In the genomic region with DNA sequence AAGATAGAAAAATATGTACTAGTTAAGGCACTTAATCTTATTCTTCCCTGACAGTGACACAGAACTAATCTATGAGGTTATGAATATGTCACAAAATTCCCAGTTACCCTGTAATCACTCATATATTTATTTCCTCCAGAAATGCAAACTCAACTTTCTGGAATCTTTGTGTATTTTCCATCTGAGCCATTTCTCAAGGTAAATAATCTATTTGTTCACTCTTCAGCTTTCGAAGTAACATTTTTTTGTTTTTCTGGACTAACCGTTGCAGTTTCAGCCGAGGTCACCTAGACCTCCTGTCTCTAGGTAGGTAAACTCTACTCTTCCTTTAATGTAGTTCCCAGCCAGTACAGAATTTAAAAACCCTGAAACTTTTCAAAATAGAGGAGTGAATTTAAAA, we compare ENCODE assay signal across 28 cellular contexts.
"Had no signal": no experiment of that assay in that cellular context is flagged by ENCODE, and none has a peak within 500 bp of the region (broad histone marks: within the 10 kb centered on the region; RNA-seq: fewer than 3 reads in every experiment).

No MANE protein-coding gene starts in this region.

- H3K9me3 Mint-ChIP-seq: activated CD4-positive, alpha-beta memory T cell treated with anti-CD3 and anti-CD28 coated beads, Interleukin-2, amount 10 ng/mL, durations not matched to agents 7 days and 5 days; activated CD4-positive, alpha-beta T cell treated with anti-CD3 and anti-CD28 coated beads, Interleukin-2, amount 10 ng/mL, durations not matched to agents 7 days and 5 days; activated naive CD4-positive, alpha-beta T cell treated with anti-CD3 and anti-CD28 coated beads, Interleukin-2, amount 10 ng/mL, durations not matched to agents 7 days and 5 days; activated naive CD4-positive, alpha-beta T cell treated with anti-CD3 and anti-CD28 coated beads, Interleukin-2, amount 50 U/mL, for 72 hours; activated naive CD8-positive, alpha-beta T cell treated with anti-CD3 and anti-CD28 coated beads, Interleukin-2, amount 10 ng/mL, durations not matched to agents 7 days and 5 days; activated T-cell treated with anti-CD3 and anti-CD28 coated beads, Interleukin-2, amount 50 U/mL, for 24 hours; activated T-cell treated with anti-CD3 and anti-CD28 coated beads, Interleukin-2, amount 50 U/mL, for 72 hours; brain; effector memory CD8-positive, alpha-beta T cell had no signal

- H3K27ac ChIP-seq: ascending aorta, esophagus muscularis mucosa, foreskin keratinocyte, gastrocnemius medialis, heart left ventricle had no signal

- H3K36me3 ChIP-seq: ascending aorta, esophagus muscularis mucosa, gastrocnemius medialis had no signal

- H3K27me3 Mint-ChIP-seq: activated CD4-positive, alpha-beta memory T cell treated with anti-CD3 and anti-CD28 coated beads, Interleukin-2, amount 10 ng/mL, durations not matched to agents 7 days and 5 days; activated CD4-positive, alpha-beta T cell treated with anti-CD3 and anti-CD28 coated beads, Interleukin-2, amount 10 ng/mL, durations not matched to agents 7 days and 5 days; activated naive CD4-positive, alpha-beta T cell treated with anti-CD3 and anti-CD28 coated beads, Interleukin-2, amount 10 ng/mL, durations not matched to agents 7 days and 5 days; activated naive CD8-positive, alpha-beta T cell treated with anti-CD3 and anti-CD28 coated beads, Interleukin-2, amount 10 ng/mL, durations not matched to agents 7 days and 5 days; activated T-cell treated with anti-CD3 and anti-CD28 coated beads, Interleukin-2, amount 50 U/mL, for 24 hours; brain; effector memory CD8-positive, alpha-beta T cell had no signal

- H3K27ac Mint-ChIP-seq: activated CD4-positive, alpha-beta memory T cell treated with anti-CD3 and anti-CD28 coated beads, Interleukin-2, amount 10 ng/mL, durations not matched to agents 7 days and 5 days; activated CD4-positive, alpha-beta T cell treated with anti-CD3 and anti-CD28 coated beads, Interleukin-2, amount 10 ng/mL, durations not matched to agents 7 days and 5 days; activated naive CD4-positive, alpha-beta T cell treated with anti-CD3 and anti-CD28 coated beads, Interleukin-2, amount 10 ng/mL, durations not matched to agents 7 days and 5 days; activated naive CD4-positive, alpha-beta T cell treated with anti-CD3 and anti-CD28 coated beads, Interleukin-2, amount 50 U/mL, for 72 hours; activated naive CD8-positive, alpha-beta T cell treated with anti-CD3 and anti-CD28 coated beads, Interleukin-2, amount 10 ng/mL, durations not matched to agents 7 days and 5 days; activated T-cell treated with anti-CD3 and anti-CD28 coated beads, Interleukin-2, amount 50 U/mL, for 24 hours; activated T-cell treated with anti-CD3 and anti-CD28 coated beads, Interleukin-2, amount 50 U/mL, for 72 hours; brain; effector memory CD8-positive, alpha-beta T cell had no signal

- H3K4me3 Mint-ChIP-seq: activated CD4-positive, alpha-beta memory T cell treated with anti-CD3 and anti-CD28 coated beads, Interleukin-2, amount 10 ng/mL, durations not matched to agents 7 days and 5 days; activated CD4-positive, alpha-beta T cell treated with anti-CD3 and anti-CD28 coated beads, Interleukin-2, amount 10 ng/mL, durations not matched to agents 7 days and 5 days; activated naive CD4-positive, alpha-beta T cell treated with anti-CD3 and anti-CD28 coated beads, Interleukin-2, amount 10 ng/mL, durations not matched to agents 7 days and 5 days; activated naive CD8-positive, alpha-beta T cell treated with anti-CD3 and anti-CD28 coated beads, Interleukin-2, amount 10 ng/mL, durations not matched to agents 7 days and 5 days; activated T-cell treated with anti-CD3 and anti-CD28 coated beads, Interleukin-2, amount 50 U/mL, for 24 hours; activated T-cell treated with anti-CD3 and anti-CD28 coated beads, Interleukin-2, amount 50 U/mL, for 72 hours; brain; effector memory CD8-positive, alpha-beta T cell had no signal

- H3K4me3 ChIP-seq: ascending aorta, esophagus muscularis mucosa, gastrocnemius medialis, heart left ventricle had no signal

- H3K36me3 Mint-ChIP-seq: activated naive CD4-positive, alpha-beta T cell treated with anti-CD3 and anti-CD28 coated beads, Interleukin-2, amount 10 ng/mL, durations not matched to agents 7 days and 5 days; activated naive CD4-positive, alpha-beta T cell treated with anti-CD3 and anti-CD28 coated beads, Interleukin-2, amount 50 U/mL, for 72 hours; activated naive CD8-positive, alpha-beta T cell treated with anti-CD3 and anti-CD28 coated beads, Interleukin-2, amount 10 ng/mL, durations not matched to agents 7 days and 5 days had no signal

- H3K4me1 ChIP-seq: ascending aorta, foreskin keratinocyte had no signal

- DNase-seq: activated CD4-positive, alpha-beta memory T cell treated with anti-CD3 and anti-CD28 coated beads, Interleukin-2, amount 10 ng/mL, durations not matched to agents 7 days and 5 days; activated CD4-positive, alpha-beta T cell treated with anti-CD3 and anti-CD28 coated beads for 1 hour; activated CD4-positive, alpha-beta T cell treated with anti-CD3 and anti-CD28 coated beads for 4 hours; activated CD4-positive, alpha-beta T cell treated with anti-CD3 and anti-CD28 coated beads, Interleukin-2, amount 10 ng/mL, durations not matched to agents 7 days and 5 days; activated CD4-positive, alpha-beta T cell treated with anti-CD3 and anti-CD28 coated beads, Interleukin-2, amount 50 U/mL, for 4 hours; activated CD8-positive, alpha-beta memory T cell treated with anti-CD3 and anti-CD28 coated beads, Interleukin-2, amount 50 U/mL, for 48 hours; activated gamma-delta T cell; activated naive CD4-positive, alpha-beta T cell; activated naive CD4-positive, alpha-beta T cell treated with anti-CD3 and anti-CD28 coated beads, Interleukin-2, amount 10 ng/mL, durations not matched to agents 7 days and 5 days; activated naive CD8-positive, alpha-beta T cell treated with anti-CD3 and anti-CD28 coated beads, Interleukin-2, amount 10 ng/mL, durations not matched to agents 7 days and 5 days; activated T-cell treated with anti-CD3 and anti-CD28 coated beads for 4 hours; activated T-cell treated with anti-CD3 and anti-CD28 coated beads, Interleukin-2, amount 50 U/mL, for 24 hours; activated T-cell treated with anti-CD3 and anti-CD28 coated beads, Interleukin-2, amount 50 U/mL, for 72 hours; caudate nucleus; cortex of kidney; dermis blood vessel endothelial cell; effector CD4-positive, alpha-beta T cell; effector memory CD8-positive, alpha-beta T cell; erythroblast; foreskin keratinocyte; gastrocnemius medialis; glutamatergic neuron; heart left ventricle; T-helper 2 cell had no signal

- ATAC-seq: activated naive CD4-positive, alpha-beta T cell treated with anti-CD3 and anti-CD28 coated beads, Interleukin-2, amount 50 U/mL, for 72 hours; activated T-cell treated with anti-CD3 and anti-CD28 coated beads, Interleukin-2, amount 50 U/mL, for 72 hours; effector memory CD8-positive, alpha-beta T cell; foreskin keratinocyte; gastrocnemius medialis; heart left ventricle had no signal

- H3K4me1 Mint-ChIP-seq: activated CD4-positive, alpha-beta memory T cell treated with anti-CD3 and anti-CD28 coated beads, Interleukin-2, amount 10 ng/mL, durations not matched to agents 7 days and 5 days; activated CD4-positive, alpha-beta T cell treated with anti-CD3 and anti-CD28 coated beads, Interleukin-2, amount 10 ng/mL, durations not matched to agents 7 days and 5 days; activated naive CD4-positive, alpha-beta T cell treated with anti-CD3 and anti-CD28 coated beads, Interleukin-2, amount 10 ng/mL, durations not matched to agents 7 days and 5 days; activated naive CD8-positive, alpha-beta T cell treated with anti-CD3 and anti-CD28 coated beads, Interleukin-2, amount 10 ng/mL, durations not matched to agents 7 days and 5 days had no signal

- H3K27me3 ChIP-seq: ascending aorta, esophagus muscularis mucosa, foreskin keratinocyte, gastrocnemius medialis, heart left ventricle had no signal

- H3K9me3 ChIP-seq: ascending aorta, esophagus muscularis mucosa, gastrocnemius medialis, heart left ventricle had no signal
